1 cellular context compared by ENCODE assay signal in the genomic region with DNA sequence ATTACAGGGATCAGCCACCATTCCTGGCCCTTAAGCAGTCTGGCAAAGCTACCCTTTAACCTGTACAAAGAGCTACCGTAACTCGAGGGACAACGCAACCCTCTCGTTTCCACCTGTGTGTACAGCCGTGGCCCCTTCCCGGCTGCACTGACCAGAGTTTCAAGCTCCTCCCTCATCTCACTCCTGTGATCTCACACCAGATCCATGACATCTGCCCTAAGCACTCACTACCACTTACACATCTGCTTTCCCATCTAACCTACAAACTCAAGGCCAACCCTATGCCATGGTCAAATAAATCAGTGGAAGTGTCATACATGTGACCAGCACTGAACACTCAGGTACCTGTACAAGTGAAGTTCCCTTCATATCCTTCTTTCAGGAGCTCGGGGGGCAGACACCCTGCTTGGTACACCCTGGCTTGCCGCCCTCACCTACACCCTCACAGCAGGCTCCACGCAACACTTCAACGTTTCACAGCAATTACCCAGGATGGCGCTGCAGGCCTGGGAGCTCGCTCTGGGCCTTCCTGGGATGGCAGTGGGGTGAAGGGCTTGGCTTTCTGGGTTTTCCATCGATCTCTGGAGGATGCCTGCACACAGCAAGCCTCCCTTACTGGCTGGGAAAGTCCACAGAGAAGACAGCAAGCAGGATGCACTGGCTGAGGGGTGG.
TF ChIP-seq lines count a peak whose summit lies in the region.

No MANE protein-coding gene starts in this region.

TF ChIP-seq in GM23338, 12 proteins besides CTCF, POLR2A, EP300 and RAD21:
- TF ChIP-seq, protein P1, sequence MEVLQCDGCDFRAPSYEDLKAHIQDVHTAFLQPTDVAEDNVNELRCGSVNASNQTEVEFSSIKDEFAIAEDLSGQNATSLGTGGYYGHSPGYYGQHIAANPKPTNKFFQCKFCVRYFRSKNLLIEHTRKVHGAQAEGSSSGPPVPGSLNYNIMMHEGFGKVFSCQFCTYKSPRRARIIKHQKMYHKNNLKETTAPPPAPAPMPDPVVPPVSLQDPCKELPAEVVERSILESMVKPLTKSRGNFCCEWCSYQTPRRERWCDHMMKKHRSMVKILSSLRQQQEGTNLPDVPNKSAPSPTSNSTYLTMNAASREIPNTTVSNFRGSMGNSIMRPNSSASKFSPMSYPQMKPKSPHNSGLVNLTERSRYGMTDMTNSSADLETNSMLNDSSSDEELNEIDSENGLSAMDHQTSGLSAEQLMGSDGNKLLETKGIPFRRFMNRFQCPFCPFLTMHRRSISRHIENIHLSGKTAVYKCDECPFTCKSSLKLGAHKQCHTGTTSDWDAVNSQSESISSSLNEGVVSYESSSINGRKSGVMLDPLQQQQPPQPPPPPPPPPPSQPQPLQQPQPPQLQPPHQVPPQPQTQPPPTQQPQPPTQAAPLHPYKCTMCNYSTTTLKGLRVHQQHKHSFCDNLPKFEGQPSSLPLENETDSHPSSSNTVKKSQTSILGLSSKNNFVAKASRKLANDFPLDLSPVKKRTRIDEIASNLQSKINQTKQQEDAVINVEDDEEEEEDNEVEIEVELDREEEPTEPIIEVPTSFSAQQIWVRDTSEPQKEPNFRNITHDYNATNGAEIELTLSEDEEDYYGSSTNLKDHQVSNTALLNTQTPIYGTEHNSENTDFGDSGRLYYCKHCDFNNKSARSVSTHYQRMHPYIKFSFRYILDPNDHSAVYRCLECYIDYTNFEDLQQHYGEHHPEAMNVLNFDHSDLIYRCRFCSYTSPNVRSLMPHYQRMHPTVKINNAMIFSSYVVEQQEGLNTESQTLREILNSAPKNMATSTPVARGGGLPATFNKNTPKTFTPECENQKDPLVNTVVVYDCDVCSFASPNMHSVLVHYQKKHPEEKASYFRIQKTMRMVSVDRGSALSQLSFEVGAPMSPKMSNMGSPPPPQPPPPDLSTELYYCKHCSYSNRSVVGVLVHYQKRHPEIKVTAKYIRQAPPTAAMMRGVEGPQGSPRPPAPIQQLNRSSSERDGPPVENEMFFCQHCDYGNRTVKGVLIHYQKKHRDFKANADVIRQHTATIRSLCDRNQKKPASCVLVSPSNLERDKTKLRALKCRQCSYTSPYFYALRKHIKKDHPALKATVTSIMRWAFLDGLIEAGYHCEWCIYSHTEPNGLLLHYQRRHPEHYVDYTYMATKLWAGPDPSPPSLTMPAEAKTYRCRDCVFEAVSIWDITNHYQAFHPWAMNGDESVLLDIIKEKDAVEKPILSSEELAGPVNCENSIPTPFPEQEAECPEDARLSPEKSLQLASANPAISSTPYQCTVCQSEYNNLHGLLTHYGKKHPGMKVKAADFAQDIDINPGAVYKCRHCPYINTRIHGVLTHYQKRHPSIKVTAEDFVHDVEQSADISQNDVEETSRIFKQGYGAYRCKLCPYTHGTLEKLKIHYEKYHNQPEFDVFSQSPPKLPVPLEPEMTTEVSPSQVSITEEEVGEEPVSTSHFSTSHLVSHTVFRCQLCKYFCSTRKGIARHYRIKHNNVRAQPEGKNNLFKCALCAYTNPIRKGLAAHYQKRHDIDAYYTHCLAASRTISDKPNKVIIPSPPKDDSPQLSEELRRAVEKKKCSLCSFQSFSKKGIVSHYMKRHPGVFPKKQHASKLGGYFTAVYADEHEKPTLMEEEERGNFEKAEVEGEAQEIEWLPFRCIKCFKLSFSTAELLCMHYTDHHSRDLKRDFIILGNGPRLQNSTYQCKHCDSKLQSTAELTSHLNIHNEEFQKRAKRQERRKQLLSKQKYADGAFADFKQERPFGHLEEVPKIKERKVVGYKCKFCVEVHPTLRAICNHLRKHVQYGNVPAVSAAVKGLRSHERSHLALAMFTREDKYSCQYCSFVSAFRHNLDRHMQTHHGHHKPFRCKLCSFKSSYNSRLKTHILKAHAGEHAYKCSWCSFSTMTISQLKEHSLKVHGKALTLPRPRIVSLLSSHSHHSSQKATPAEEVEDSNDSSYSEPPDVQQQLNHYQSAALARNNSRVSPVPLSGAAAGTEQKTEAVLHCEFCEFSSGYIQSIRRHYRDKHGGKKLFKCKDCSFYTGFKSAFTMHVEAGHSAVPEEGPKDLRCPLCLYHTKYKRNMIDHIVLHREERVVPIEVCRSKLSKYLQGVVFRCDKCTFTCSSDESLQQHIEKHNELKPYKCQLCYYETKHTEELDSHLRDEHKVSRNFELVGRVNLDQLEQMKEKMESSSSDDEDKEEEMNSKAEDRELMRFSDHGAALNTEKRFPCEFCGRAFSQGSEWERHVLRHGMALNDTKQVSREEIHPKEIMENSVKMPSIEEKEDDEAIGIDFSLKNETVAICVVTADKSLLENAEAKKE (CRISPR knock-in tag; IDR thresholded peaks at IDR 0.05): no peak
- TF ChIP-seq STAT1 (IDR thresholded peaks at IDR 0.05; ENCODE audit: unreplicated experiment) (no peak), POLR2AphosphoS5 (IDR thresholded peaks at IDR 0.05; ENCODE audit: low read depth) (no peak)
